In the genomic region with DNA sequence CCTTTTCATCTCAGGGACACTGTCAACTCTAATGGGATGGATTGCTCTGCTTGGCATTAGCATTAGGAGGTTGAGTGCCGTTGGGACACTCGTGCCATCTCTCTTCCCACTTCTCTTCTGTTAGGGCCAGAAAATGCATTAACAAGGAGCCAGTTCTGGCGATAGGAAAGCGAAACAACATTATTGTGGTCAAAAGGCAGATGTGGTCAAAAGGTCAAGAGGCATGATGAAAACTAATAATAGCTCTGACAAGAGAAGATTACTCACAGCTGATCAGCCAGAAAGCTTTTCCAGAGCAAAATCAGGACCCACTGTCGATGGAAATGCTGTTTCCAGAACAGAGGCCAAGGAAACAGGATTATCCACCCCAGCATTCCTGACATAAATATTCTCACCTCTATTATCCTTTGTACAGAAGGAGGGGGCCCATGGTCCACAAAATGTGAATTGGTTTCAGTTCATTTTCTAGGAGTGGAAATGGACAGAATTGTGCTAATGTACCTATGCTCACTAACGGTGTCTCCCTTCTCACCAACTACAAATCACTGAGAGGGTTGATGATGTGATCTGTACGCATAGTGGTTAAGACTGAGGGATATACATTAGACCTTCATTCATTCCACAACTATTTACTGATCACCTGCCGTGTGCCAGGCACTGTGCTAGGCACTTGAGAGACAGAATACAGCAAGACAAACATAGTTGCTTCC, we compare ENCODE assay signal across 1 cellular context.
TF ChIP-seq lines count a peak whose summit lies in the region.

No MANE protein-coding gene starts in this region.

TF ChIP-seq in IMR-90, 13 proteins besides CTCF, POLR2A, EP300 and RAD21 (continued from another document):
- TF ChIP-seq MAZ (IDR thresholded peaks at IDR 0.05; ENCODE audit: borderline replicate concordance, low read depth, low read length) (no peak), CHD1 (IDR thresholded peaks at IDR 0.05; ENCODE audit: low read depth, low read length) (no peak), FOS (IDR thresholded peaks at IDR 0.05; ENCODE audit: low read depth, low read length) (no peak), MAFK (IDR thresholded peaks at IDR 0.05; ENCODE audit: low read depth, low read length) (no peak), BHLHE40 (IDR thresholded peaks at IDR 0.05; ENCODE audit: low read depth, low read length) (no peak), CEBPB (IDR thresholded peaks at IDR 0.05; ENCODE audit: low read depth, low read length) (no peak), NFE2L2 (IDR thresholded peaks at IDR 0.05; ENCODE audit: low read depth, low read length) (no peak), RFX5 (IDR thresholded peaks at IDR 0.05; ENCODE audit: low read depth, low read length) (no peak)
- TF ChIP-seq, protein P1, sequence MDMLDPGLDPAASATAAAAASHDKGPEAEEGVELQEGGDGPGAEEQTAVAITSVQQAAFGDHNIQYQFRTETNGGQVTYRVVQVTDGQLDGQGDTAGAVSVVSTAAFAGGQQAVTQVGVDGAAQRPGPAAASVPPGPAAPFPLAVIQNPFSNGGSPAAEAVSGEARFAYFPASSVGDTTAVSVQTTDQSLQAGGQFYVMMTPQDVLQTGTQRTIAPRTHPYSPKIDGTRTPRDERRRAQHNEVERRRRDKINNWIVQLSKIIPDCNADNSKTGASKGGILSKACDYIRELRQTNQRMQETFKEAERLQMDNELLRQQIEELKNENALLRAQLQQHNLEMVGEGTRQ (IDR thresholded peaks at IDR 0.05; ENCODE audit: low read depth, low read length) = no peak
